ENCODE assay signal across 1 cellular context in the genomic region with DNA sequence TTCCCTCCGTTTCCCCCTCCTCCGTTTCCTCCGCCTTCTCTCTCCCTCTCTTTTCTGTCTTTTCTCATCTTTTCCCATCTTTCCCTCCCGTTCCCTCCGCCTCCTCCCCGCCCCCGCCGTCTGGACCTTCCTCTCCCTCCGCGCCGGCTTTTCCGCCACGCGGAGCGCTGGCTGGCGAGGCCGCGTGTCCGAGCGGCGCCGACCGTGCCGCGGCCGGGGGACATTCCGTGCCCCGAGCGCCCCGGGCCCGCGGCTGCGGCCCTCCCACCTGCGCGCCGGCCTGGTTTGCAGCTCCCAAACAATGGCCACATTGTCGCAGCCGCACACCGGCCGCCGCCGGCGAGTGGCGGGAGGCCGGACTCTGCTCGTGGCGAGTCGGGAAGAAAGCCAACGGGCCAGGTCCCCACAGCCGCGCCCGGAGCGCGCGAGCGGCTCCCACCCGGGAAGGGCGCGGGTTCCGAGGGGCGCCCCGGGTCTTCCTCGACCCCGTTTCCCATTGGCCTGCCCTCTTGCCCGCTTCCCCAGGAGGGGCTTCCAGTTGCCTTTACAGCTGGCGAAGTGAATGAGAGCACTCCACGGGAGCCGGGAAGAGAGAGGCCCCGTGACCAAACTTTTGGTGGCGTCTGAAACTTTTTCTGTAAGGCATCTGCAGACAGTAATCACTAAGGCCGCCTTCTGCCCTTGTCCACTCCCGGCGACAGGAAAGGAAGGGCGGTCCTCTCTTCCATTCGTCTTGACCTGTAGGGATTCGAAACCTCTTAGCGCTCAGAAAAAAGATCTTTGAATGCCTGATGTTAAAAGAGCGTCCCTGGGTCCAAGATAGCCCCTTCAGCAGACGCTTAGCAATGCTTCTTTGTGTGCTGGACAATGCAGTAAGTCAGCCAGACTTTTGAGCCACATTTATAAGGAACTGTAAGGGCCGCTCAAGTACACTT.
A peak's percentile ranks its signal among the peaks of the same experiment; 100 is the strongest.
TF ChIP-seq lines count a peak whose summit lies in the region.

No MANE protein-coding gene starts in this region.

TF ChIP-seq in H1, 55 proteins besides CTCF, POLR2A, EP300 and RAD21 (continued from another document):
- no peak for TF ChIP-seq SAP30 (IDR thresholded peaks at IDR 0.05; ENCODE audit: insufficient read depth, insufficient replicate concordance, low read length)
- TF ChIP-seq KDM1A (IDR thresholded peaks at IDR 0.05; ENCODE audit: borderline replicate concordance, low read length), result no peak
- no peak for TF ChIP-seq SP2 (IDR thresholded peaks at IDR 0.05; ENCODE audit: low read length)
- 0 out of 2 replicates have a peak, but pooled peaks have one; percentile 19 for TF ChIP-seq TCF12 (IDR thresholded peaks at IDR 0.05; ENCODE audit: low read depth, low read length)
- TF ChIP-seq JUND (IDR thresholded peaks at IDR 0.05; ENCODE audit: low read length), result no peak
- TF ChIP-seq CBX8 (IDR thresholded peaks at IDR 0.05; ENCODE audit: borderline replicate concordance, low read depth, low read length), result no peak
- TF ChIP-seq CREB1 (IDR thresholded peaks at IDR 0.05), result no peak
- TF ChIP-seq GABPA (IDR thresholded peaks at IDR 0.05; ENCODE audit: borderline replicate concordance, insufficient read depth, low read length), result no peak
- TF ChIP-seq, protein P1, sequence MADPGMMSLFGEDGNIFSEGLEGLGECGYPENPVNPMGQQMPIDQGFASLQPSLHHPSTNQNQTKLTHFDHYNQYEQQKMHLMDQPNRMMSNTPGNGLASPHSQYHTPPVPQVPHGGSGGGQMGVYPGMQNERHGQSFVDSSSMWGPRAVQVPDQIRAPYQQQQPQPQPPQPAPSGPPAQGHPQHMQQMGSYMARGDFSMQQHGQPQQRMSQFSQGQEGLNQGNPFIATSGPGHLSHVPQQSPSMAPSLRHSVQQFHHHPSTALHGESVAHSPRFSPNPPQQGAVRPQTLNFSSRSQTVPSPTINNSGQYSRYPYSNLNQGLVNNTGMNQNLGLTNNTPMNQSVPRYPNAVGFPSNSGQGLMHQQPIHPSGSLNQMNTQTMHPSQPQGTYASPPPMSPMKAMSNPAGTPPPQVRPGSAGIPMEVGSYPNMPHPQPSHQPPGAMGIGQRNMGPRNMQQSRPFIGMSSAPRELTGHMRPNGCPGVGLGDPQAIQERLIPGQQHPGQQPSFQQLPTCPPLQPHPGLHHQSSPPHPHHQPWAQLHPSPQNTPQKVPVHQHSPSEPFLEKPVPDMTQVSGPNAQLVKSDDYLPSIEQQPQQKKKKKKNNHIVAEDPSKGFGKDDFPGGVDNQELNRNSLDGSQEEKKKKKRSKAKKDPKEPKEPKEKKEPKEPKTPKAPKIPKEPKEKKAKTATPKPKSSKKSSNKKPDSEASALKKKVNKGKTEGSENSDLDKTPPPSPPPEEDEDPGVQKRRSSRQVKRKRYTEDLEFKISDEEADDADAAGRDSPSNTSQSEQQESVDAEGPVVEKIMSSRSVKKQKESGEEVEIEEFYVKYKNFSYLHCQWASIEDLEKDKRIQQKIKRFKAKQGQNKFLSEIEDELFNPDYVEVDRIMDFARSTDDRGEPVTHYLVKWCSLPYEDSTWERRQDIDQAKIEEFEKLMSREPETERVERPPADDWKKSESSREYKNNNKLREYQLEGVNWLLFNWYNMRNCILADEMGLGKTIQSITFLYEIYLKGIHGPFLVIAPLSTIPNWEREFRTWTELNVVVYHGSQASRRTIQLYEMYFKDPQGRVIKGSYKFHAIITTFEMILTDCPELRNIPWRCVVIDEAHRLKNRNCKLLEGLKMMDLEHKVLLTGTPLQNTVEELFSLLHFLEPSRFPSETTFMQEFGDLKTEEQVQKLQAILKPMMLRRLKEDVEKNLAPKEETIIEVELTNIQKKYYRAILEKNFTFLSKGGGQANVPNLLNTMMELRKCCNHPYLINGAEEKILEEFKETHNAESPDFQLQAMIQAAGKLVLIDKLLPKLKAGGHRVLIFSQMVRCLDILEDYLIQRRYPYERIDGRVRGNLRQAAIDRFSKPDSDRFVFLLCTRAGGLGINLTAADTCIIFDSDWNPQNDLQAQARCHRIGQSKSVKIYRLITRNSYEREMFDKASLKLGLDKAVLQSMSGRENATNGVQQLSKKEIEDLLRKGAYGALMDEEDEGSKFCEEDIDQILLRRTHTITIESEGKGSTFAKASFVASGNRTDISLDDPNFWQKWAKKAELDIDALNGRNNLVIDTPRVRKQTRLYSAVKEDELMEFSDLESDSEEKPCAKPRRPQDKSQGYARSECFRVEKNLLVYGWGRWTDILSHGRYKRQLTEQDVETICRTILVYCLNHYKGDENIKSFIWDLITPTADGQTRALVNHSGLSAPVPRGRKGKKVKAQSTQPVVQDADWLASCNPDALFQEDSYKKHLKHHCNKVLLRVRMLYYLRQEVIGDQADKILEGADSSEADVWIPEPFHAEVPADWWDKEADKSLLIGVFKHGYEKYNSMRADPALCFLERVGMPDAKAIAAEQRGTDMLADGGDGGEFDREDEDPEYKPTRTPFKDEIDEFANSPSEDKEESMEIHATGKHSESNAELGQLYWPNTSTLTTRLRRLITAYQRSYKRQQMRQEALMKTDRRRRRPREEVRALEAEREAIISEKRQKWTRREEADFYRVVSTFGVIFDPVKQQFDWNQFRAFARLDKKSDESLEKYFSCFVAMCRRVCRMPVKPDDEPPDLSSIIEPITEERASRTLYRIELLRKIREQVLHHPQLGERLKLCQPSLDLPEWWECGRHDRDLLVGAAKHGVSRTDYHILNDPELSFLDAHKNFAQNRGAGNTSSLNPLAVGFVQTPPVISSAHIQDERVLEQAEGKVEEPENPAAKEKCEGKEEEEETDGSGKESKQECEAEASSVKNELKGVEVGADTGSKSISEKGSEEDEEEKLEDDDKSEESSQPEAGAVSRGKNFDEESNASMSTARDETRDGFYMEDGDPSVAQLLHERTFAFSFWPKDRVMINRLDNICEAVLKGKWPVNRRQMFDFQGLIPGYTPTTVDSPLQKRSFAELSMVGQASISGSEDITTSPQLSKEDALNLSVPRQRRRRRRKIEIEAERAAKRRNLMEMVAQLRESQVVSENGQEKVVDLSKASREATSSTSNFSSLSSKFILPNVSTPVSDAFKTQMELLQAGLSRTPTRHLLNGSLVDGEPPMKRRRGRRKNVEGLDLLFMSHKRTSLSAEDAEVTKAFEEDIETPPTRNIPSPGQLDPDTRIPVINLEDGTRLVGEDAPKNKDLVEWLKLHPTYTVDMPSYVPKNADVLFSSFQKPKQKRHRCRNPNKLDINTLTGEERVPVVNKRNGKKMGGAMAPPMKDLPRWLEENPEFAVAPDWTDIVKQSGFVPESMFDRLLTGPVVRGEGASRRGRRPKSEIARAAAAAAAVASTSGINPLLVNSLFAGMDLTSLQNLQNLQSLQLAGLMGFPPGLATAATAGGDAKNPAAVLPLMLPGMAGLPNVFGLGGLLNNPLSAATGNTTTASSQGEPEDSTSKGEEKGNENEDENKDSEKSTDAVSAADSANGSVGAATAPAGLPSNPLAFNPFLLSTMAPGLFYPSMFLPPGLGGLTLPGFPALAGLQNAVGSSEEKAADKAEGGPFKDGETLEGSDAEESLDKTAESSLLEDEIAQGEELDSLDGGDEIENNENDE (IDR thresholded peaks at IDR 0.05; ENCODE audit: insufficient replicate concordance, low read length), result no peak
- no peak for TF ChIP-seq BCL11A (IDR thresholded peaks at IDR 0.05; ENCODE audit: low read depth in 2 of 2, low read length in 2 of 2)
- no peak for TF ChIP-seq SRF (IDR thresholded peaks at IDR 0.05; ENCODE audit: low read depth, low read length)
- TF ChIP-seq CHD1 (IDR thresholded peaks at IDR 0.05; ENCODE audit: low read depth, low read length), result no peak
- no peak for TF ChIP-seq SIRT6 (IDR thresholded peaks at IDR 0.05; ENCODE audit: low read length)
- no peak for TF ChIP-seq SUZ12 (IDR thresholded peaks at IDR 0.05; ENCODE audit: low read length)
- no peak; the same call in none of the 2 replicates for TF ChIP-seq BACH1 (IDR thresholded peaks at IDR 0.05; ENCODE audit: low read length)
- TF ChIP-seq SP1 (IDR thresholded peaks at IDR 0.05; ENCODE audit: low read depth, low read length), result no peak
- no peak for TF ChIP-seq SP4 (IDR thresholded peaks at IDR 0.05; ENCODE audit: low read length)
- TF ChIP-seq CEBPB (IDR thresholded peaks at IDR 0.05; ENCODE audit: low read depth, low read length), result no peak
- TF ChIP-seq, protein P2, sequence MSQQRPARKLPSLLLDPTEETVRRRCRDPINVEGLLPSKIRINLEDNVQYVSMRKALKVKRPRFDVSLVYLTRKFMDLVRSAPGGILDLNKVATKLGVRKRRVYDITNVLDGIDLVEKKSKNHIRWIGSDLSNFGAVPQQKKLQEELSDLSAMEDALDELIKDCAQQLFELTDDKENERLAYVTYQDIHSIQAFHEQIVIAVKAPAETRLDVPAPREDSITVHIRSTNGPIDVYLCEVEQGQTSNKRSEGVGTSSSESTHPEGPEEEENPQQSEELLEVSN (IDR thresholded peaks at IDR 0.05), result no peak
- no peak for TF ChIP-seq NANOG (IDR thresholded peaks at IDR 0.05; ENCODE audit: insufficient read depth, low read depth, low read length, poor library complexity, severe bottlenecking)
- TF ChIP-seq ASH2L (IDR thresholded peaks at IDR 0.05; ENCODE audit: low read length), result no peak
- no peak; the same call in 1 of the 2 replicates for TF ChIP-seq TAF1 (IDR thresholded peaks at IDR 0.05; ENCODE audit: low read depth, low read length)
- 0 out of 2 replicates have a peak, but pooled peaks have one; percentile 45 for TF ChIP-seq YY1 (IDR thresholded peaks at IDR 0.05; ENCODE audit: low read depth, low read length)
- TF ChIP-seq MAFK (IDR thresholded peaks at IDR 0.05; ENCODE audit: low read depth, low read length), result no peak
- no peak for TF ChIP-seq ZNF274 (IDR thresholded peaks at IDR 0.05; ENCODE audit: borderline replicate concordance, extremely low read depth, low read length)
- TF ChIP-seq SIN3A (conservative IDR thresholded peaks at IDR 0.05 in 1 of 2, IDR thresholded peaks at IDR 0.05 in 1 of 2; ENCODE audit: low read depth in 1 of 2, low read length in 2 of 2), result no peak
- no peak for TF ChIP-seq RFX5 (IDR thresholded peaks at IDR 0.05; ENCODE audit: borderline replicate concordance, low read depth, low read length)
- TF ChIP-seq TEAD4 (IDR thresholded peaks at IDR 0.05; ENCODE audit: low read depth, low read length), result no peak
- peak; percentile 58 for TF ChIP-seq KDM4A (IDR thresholded peaks at IDR 0.05; ENCODE audit: low read depth, low read length, severe bottlenecking)
- no peak for TF ChIP-seq CHD2 (IDR thresholded peaks at IDR 0.05; ENCODE audit: low read length)
- TF ChIP-seq USF2 (IDR thresholded peaks at IDR 0.05; ENCODE audit: low read length), result no peak
- no peak for TF ChIP-seq JUN (IDR thresholded peaks at IDR 0.05; ENCODE audit: low read depth, low read length)
- no peak for TF ChIP-seq EZH2 (IDR thresholded peaks at IDR 0.05; ENCODE audit: low read depth, low read length, severe bottlenecking)
- no peak for TF ChIP-seq EGR1 (IDR thresholded peaks at IDR 0.05; ENCODE audit: borderline replicate concordance, low read depth, low read length)
- no peak for TF ChIP-seq KDM5A (IDR thresholded peaks at IDR 0.05; ENCODE audit: low read length)
- no peak for TF ChIP-seq RNF2 (IDR thresholded peaks at IDR 0.05; ENCODE audit: borderline replicate concordance, low read depth, low read length, missing control alignments, poor library complexity, severe bottlenecking)
- peak; percentile 36 for TF ChIP-seq TAF7 (optimal IDR thresholded peaks at IDR 0.05; ENCODE audit: borderline replicate concordance, low read depth, low read length)
- TF ChIP-seq, protein P3, sequence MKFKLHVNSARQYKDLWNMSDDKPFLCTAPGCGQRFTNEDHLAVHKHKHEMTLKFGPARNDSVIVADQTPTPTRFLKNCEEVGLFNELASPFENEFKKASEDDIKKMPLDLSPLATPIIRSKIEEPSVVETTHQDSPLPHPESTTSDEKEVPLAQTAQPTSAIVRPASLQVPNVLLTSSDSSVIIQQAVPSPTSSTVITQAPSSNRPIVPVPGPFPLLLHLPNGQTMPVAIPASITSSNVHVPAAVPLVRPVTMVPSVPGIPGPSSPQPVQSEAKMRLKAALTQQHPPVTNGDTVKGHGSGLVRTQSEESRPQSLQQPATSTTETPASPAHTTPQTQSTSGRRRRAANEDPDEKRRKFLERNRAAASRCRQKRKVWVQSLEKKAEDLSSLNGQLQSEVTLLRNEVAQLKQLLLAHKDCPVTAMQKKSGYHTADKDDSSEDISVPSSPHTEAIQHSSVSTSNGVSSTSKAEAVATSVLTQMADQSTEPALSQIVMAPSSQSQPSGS (IDR thresholded peaks at IDR 0.05; ENCODE audit: low read length), result no peak
- TF ChIP-seq SIX5 (IDR thresholded peaks at IDR 0.05; ENCODE audit: low read depth, low read length), result no peak
- no peak for TF ChIP-seq ATF3 (IDR thresholded peaks at IDR 0.05; ENCODE audit: insufficient read depth, low read depth, low read length)
- peak; percentile 35; the same call in 1 of the 2 replicates for TF ChIP-seq RBBP5 (IDR thresholded peaks at IDR 0.05; ENCODE audit: borderline replicate concordance, low read depth, low read length)
- no peak for TF ChIP-seq TBP (IDR thresholded peaks at IDR 0.05; ENCODE audit: low read depth, low read length)
- TF ChIP-seq GTF2F1 (IDR thresholded peaks at IDR 0.05; ENCODE audit: borderline replicate concordance, low read depth, low read length), result no peak
- peak; percentile 44 for TF ChIP-seq PHF8 (conservative IDR thresholded peaks at IDR 0.05; ENCODE audit: low read depth, low read length)
- TF ChIP-seq POU5F1 (IDR thresholded peaks at IDR 0.05; ENCODE audit: low read depth, low read length), result no peak
- TF ChIP-seq NRF1 (IDR thresholded peaks at IDR 0.05; ENCODE audit: low read depth, low read length), result no peak
- TF ChIP-seq, protein P4, sequence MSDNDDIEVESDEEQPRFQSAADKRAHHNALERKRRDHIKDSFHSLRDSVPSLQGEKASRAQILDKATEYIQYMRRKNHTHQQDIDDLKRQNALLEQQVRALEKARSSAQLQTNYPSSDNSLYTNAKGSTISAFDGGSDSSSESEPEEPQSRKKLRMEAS (IDR thresholded peaks at IDR 0.05), result peak; percentile 48
- TF ChIP-seq BRCA1 (IDR thresholded peaks at IDR 0.05; ENCODE audit: low read depth, low read length), result no peak
- no peak for TF ChIP-seq CTBP2 (IDR thresholded peaks at IDR 0.05; ENCODE audit: borderline replicate concordance, insufficient read depth, insufficient read length, low read length)
- TF ChIP-seq FOSL1 (IDR thresholded peaks at IDR 0.05; ENCODE audit: insufficient read depth, low read depth, low read length), result no peak
- TF ChIP-seq HDAC2 (IDR thresholded peaks at IDR 0.05; ENCODE audit: borderline replicate concordance in 1 of 2, low read depth in 2 of 2, low read length in 2 of 2), result no peak; a peak in 1 of 4 replicates
- no peak for TF ChIP-seq CBX5 (IDR thresholded peaks at IDR 0.05; ENCODE audit: low read depth, low read length)
